ENCODE assay signal across 8 cellular contexts in the genomic region with DNA sequence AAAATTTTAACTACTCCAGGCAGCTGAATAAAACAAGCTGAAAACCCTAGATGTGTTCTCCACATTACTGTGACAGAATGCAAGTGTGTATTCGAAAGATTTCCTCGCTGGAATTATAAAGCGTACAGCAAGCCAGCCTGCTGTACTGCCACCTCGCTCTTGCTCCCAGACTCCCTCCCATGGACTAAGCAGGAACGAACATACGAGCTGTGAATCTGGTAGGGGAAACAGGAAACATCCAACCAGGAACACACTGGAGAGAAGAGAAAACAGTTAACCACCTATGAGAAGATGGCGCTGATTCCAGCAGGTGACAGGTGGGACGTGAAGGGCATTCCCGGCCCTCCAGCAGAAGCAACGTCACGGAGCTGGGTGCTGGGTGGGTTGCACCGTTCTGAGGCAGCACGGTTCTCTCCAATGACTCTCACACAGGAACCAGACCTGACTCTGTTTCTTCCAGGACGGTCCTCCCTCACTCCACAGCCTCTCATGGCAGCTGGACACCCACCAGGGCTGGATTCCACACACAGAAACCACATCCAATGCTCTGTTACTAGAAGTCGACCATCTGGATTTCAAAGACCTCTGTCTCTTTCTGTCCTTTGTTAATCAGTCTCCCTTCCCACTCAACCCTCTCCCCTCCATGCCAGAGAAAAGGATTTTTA.
A peak's percentile ranks its signal among the peaks of the same experiment; 100 is the strongest.
DNase-seq lines count a peak whose midpoint lies in the region; ATAC-seq and TF ChIP-seq lines count a peak whose summit lies in the region.

No MANE protein-coding gene starts in this region.

- H3K4me3 Mint-ChIP-seq in endodermal cell, result no peak overlapping the region

- H3K27ac Mint-ChIP-seq in endodermal cell, result peak overlapping the region; percentile 69

- H3K9me3 Mint-ChIP-seq in endodermal cell, result peaks cover 4% of the 10 kb centered on the region

- peak; percentile 16; the same call in 1 of the 2 replicates for TF ChIP-seq CTCF in 22Rv1 (IDR thresholded peaks at IDR 0.05)
- TF ChIP-seq CTCF in endodermal cell (conservative IDR thresholded peaks at IDR 0.05), result peak; percentile 59
- no peak for TF ChIP-seq CTCF in RWPE1 (conservative IDR thresholded peaks at IDR 0.05; ENCODE audit: low read depth)

- H3K4me1 Mint-ChIP-seq in endodermal cell, result peaks cover 41% of the 10 kb centered on the region

- H3K36me3 Mint-ChIP-seq in endodermal cell (ENCODE audit: low read depth), result peaks cover 27% of the 10 kb centered on the region

- CTCF ChIA-PET in RWPE1 (lab: Yijun Ruan, JAX), result interaction anchor here (0.5 to 0.6 kb wide), 2 partner anchors 9 to 18 kb away, joined by 3 to 7 read pairs; no protein-coding TSS in a partner anchor

- H3K27me3 Mint-ChIP-seq in endodermal cell (ENCODE audit: insufficient read depth), result no peaks in the 10 kb centered on the region

- H3K9me3 ChIP-seq in endodermal cell (ENCODE audit: control insufficient read depth, low read length), result peaks cover 12% of the 10 kb centered on the region

- DNase-seq in NCI-H146 (lab: John Stamatoyannopoulos, UW) (peak; percentile 68), endodermal cell (no peak), midbrain (lab: John Stamatoyannopoulos, UW) (peak; percentile 48), RWPE1 (ENCODE audit: low spot score) (no peak)

- no peak overlapping the region for H3K9ac ChIP-seq in endodermal cell (ENCODE audit: extremely low read depth, low read length, poor library complexity, severe bottlenecking)

- POLR2A ChIA-PET in RWPE1 (lab: Yijun Ruan, JAX; ENCODE audit: low non-redundant PET), result no interaction called here

- ATAC-seq in GM21723 (IDR thresholded peaks at IDR 0.05; ENCODE audit: unreplicated experiment) (no peak), HG02642 (IDR thresholded peaks at IDR 0.05; ENCODE audit: poor library complexity, unreplicated experiment) (no peak), HG03108 (IDR thresholded peaks at IDR 0.05; ENCODE audit: unreplicated experiment) (no peak)

- H3K4me1 ChIP-seq in endodermal cell (ENCODE audit: control insufficient read depth, insufficient read depth, low read length), result peaks cover 13% of the 10 kb centered on the region

- WGBS in endodermal cell (ENCODE audit: insufficient coverage in 1 of 2, insufficient read length in 1 of 2), 2 experiments, result 76 to 85% methylated on average over 6 to 15 of the region's 15 CpGs

- H3K27ac ChIP-seq in 22Rv1, result no peak overlapping the region
- H3K27ac ChIP-seq in endodermal cell (ENCODE audit: low read depth, low read length), result peak overlapping the region; percentile 32
- no peak overlapping the region for H3K27ac ChIP-seq in RWPE1

- H3K4me3 ChIP-seq in endodermal cell (ENCODE audit: low read length), result no peak overlapping the region

- H3K36me3 ChIP-seq in endodermal cell (ENCODE audit: control insufficient read depth, insufficient read depth, low read length), result peaks cover 50% of the 10 kb centered on the region

- no peaks in the 10 kb centered on the region for H3K27me3 ChIP-seq in endodermal cell (ENCODE audit: control insufficient read depth, insufficient read depth, low read length, poor library complexity, severe bottlenecking)

Comparison
In these comparisons a context has a peak if more than half of its experiments do, and no peak if none do; other contexts are left out.
1. DNase-seq: peak in NCI-H146 (single experiment) and midbrain (single experiment); none in endodermal cell (single experiment) and RWPE1 (single experiment).